ENCODE assay signal across 8 cellular contexts in genomic region chr5:37197340-37198050, GRCh38. TPM values are rescaled to one million over a fixed set of nuclear protein-coding genes. Genes with fewer than 3 reads are reported as not detected.
DNase-seq lines count a peak whose midpoint lies in the region; ATAC-seq and TF ChIP-seq lines count a peak whose summit lies in the region.

No MANE protein-coding gene starts in this region.

- no peak overlapping the region for H2BK12ac ChIP-seq in trophoblast cell (ENCODE audit: low read length)

- H2AFZ ChIP-seq in trophoblast cell (ENCODE audit: insufficient read depth, low read length, poor library complexity): no peak overlapping the region

- H3K36me3 ChIP-seq in trophoblast cell (ENCODE audit: control insufficient read depth in 1 of 2, insufficient read depth in 2 of 2, low read length in 2 of 2): peaks cover 12% of the 10 kb centered on the region in 2 experiments

- no peak for TF ChIP-seq CTCF in natural killer cell (IDR thresholded peaks at IDR 0.05)

- H3K79me1 ChIP-seq in trophoblast cell (ENCODE audit: low read length): no peaks in the 10 kb centered on the region

- H3K27ac ChIP-seq in trophoblast cell (ENCODE audit: low read depth, low read length): no peak overlapping the region

- no peak overlapping the region for H3K4ac ChIP-seq in trophoblast cell (ENCODE audit: low read depth, low read length)

- no peak overlapping the region for H3K23ac ChIP-seq in trophoblast cell (ENCODE audit: low read length)

- H3K18ac ChIP-seq in trophoblast cell (ENCODE audit: low read length): no peak overlapping the region

- peaks cover 0 to 2% of the 10 kb centered on the region in 2 donors for H3K36me3 Mint-ChIP-seq in activated T-cell treated with anti-CD3 and anti-CD28 coated beads, Interleukin-2, amount 50 U/mL, for 72 hours (ENCODE audit: insufficient read depth in 2 of 2)
- H3K36me3 Mint-ChIP-seq in T-helper 1 cell treated with Interleukin-12 subunit alpha and Interleukin-12 subunit beta and Interleukin-4 antibody, amounts not matched to agents 30 μg/mL and 1 μg/mL, for 36 hours (ENCODE audit: low read depth): peaks cover 14% of the 10 kb centered on the region
- H3K36me3 Mint-ChIP-seq in natural killer cell: no peaks in the 10 kb centered on the region

- H3K9ac ChIP-seq in trophoblast cell (ENCODE audit: low read length): no peak overlapping the region

- no peak overlapping the region for H4K8ac ChIP-seq in trophoblast cell (ENCODE audit: low read depth, low read length)

- no peak overlapping the region for H4K91ac ChIP-seq in trophoblast cell (ENCODE audit: low read depth, low read length)

- no peak overlapping the region for H3K14ac ChIP-seq in trophoblast cell (ENCODE audit: low read length)

- no peaks in the 10 kb centered on the region for H3K9me3 ChIP-seq in trophoblast cell (ENCODE audit: insufficient read depth, low read depth, low read length)

- H3K4me3 ChIP-seq in trophoblast cell (ENCODE audit: low read depth, low read length): no peak overlapping the region

- peaks cover 19% of the 10 kb centered on the region for H3K4me1 Mint-ChIP-seq in activated T-cell treated with anti-CD3 and anti-CD28 coated beads, Interleukin-2, amount 50 U/mL, for 72 hours (ENCODE audit: low read depth)
- H3K4me1 Mint-ChIP-seq in T-helper 1 cell treated with Interleukin-12 subunit alpha and Interleukin-12 subunit beta and Interleukin-4 antibody, amounts not matched to agents 30 μg/mL and 1 μg/mL, for 36 hours (ENCODE audit: low read depth): peaks cover 17% of the 10 kb centered on the region
- H3K4me1 Mint-ChIP-seq in natural killer cell: peaks cover 22 to 25% of the 10 kb centered on the region in 2 donors

- no peaks in the 10 kb centered on the region for H3K27me3 Mint-ChIP-seq in activated T-cell treated with anti-CD3 and anti-CD28 coated beads, Interleukin-2, amount 50 U/mL, for 72 hours (ENCODE audit: low read depth)
- no peaks in the 10 kb centered on the region for H3K27me3 Mint-ChIP-seq in T-helper 1 cell treated with Interleukin-12 subunit alpha and Interleukin-12 subunit beta and Interleukin-4 antibody, amounts not matched to agents 30 μg/mL and 1 μg/mL, for 36 hours (ENCODE audit: low read depth)
- no peaks in the 10 kb centered on the region for H3K27me3 Mint-ChIP-seq in natural killer cell (ENCODE audit: low read depth in 2 of 2)

- peak; percentile 60 to 70 for ATAC-seq in activated T-cell treated with anti-CD3 and anti-CD28 coated beads, Interleukin-2, amount 50 U/mL, for 72 hours (replicated peaks in 1 of 2)
- peak; percentile 74 for ATAC-seq in HG03039 (IDR thresholded peaks at IDR 0.05; ENCODE audit: unreplicated experiment)
- peak; percentile 80 to 90 (median 89) for ATAC-seq in natural killer cell

- H4K12ac ChIP-seq in trophoblast cell (ENCODE audit: low read depth, low read length): no peak overlapping the region

- H3K4me3 Mint-ChIP-seq in activated T-cell treated with anti-CD3 and anti-CD28 coated beads, Interleukin-2, amount 50 U/mL, for 72 hours: peak overlapping the region; percentile 67 to 83
- peak overlapping the region; percentile 75 for H3K4me3 Mint-ChIP-seq in T-helper 1 cell treated with Interleukin-12 subunit alpha and Interleukin-12 subunit beta and Interleukin-4 antibody, amounts not matched to agents 30 μg/mL and 1 μg/mL, for 36 hours
- peak overlapping the region; percentile 80 for H3K4me3 Mint-ChIP-seq in natural killer cell

- intact Hi-C loops in natural killer cell (cut with micrococcal nuclease): no loop called here

- peak overlapping the region; percentile 92 for H3K27ac Mint-ChIP-seq in activated T-cell treated with anti-CD3 and anti-CD28 coated beads, Interleukin-2, amount 50 U/mL, for 72 hours
- peak overlapping the region; percentile 86 for H3K27ac Mint-ChIP-seq in T-helper 1 cell treated with Interleukin-12 subunit alpha and Interleukin-12 subunit beta and Interleukin-4 antibody, amounts not matched to agents 30 μg/mL and 1 μg/mL, for 36 hours
- H3K27ac Mint-ChIP-seq in natural killer cell: peak overlapping the region; percentile 86

- no peak overlapping the region for H2BK120ac ChIP-seq in trophoblast cell (ENCODE audit: insufficient read depth, low read length, poor library complexity)

- no CpG with 5 or more reads among the region's 3 CpGs for WGBS in trophoblast cell (ENCODE audit: extremely low coverage, insufficient coverage, insufficient read length)

- H2BK5ac ChIP-seq in trophoblast cell (ENCODE audit: low read depth, low read length, poor library complexity): no peak overlapping the region

- no peak overlapping the region for H3K4me2 ChIP-seq in trophoblast cell (ENCODE audit: low read length)

- H2AK5ac ChIP-seq in trophoblast cell (ENCODE audit: low read length): no peak overlapping the region

- no peaks in the 10 kb centered on the region for H3K27me3 ChIP-seq in trophoblast cell (ENCODE audit: insufficient read depth, low read length)

- H3K79me2 ChIP-seq in trophoblast cell (ENCODE audit: control insufficient read depth, insufficient read depth, low read length, poor library complexity): no peaks in the 10 kb centered on the region

- DNase-seq in activated T-cell treated with anti-CD3 and anti-CD28 coated beads, Interleukin-2, amount 50 U/mL, for 72 hours: peak; percentile 11 to 15
- DNase-seq in activated T-cell treated with anti-CD3 and anti-CD28 coated beads for 4 hours: no peak
- DNase-seq in natural killer cell: no peak
- DNase-seq in trophoblast cell: no peak
- DNase-seq in DMS153 treated with DMSO at 0.1 percent for 48 hours (lab: John Stamatoyannopoulos, UW; ENCODE audit: unreplicated experiment): no peak
- DNase-seq in HT-29 (ENCODE audit: low spot score): no peak

- H3K9me3 Mint-ChIP-seq in activated T-cell treated with anti-CD3 and anti-CD28 coated beads, Interleukin-2, amount 50 U/mL, for 72 hours: no peaks in the 10 kb centered on the region
- H3K9me3 Mint-ChIP-seq in T-helper 1 cell treated with Interleukin-12 subunit alpha and Interleukin-12 subunit beta and Interleukin-4 antibody, amounts not matched to agents 30 μg/mL and 1 μg/mL, for 36 hours: no peaks in the 10 kb centered on the region
- no peaks in the 10 kb centered on the region for H3K9me3 Mint-ChIP-seq in natural killer cell

- H3K4me1 ChIP-seq in trophoblast cell (ENCODE audit: control insufficient read depth in 1 of 2, insufficient read depth in 2 of 2, low read length in 2 of 2): no peaks in the 10 kb centered on the region

RNA-seq across cellular contexts. Expression of gene CPLANE1, which starts 51.7 kb away (rescaled TPM):
- total RNA-seq in activated T-cell treated with anti-CD3 and anti-CD28 coated beads, Interleukin-2, amount 50 U/mL, for 72 hours: 1 to 10 TPM; 5.9 to 9.0 TPM
- total RNA-seq in natural killer cell: 10 to 100 TPM; 19.3 to 24.7 (median 19.4) TPM
- polyA plus RNA-seq in trophoblast cell (2013): 8.5 and 8.7 TPM in 2 replicates
- total RNA-seq in HT-29 (2014; rRNA removed; shearing (Covaris generic)): 0.05 and 0.97 TPM in 2 replicates

Comparison
In these comparisons a context has a peak if more than half of its experiments do, and no peak if none do; other contexts are left out.
1. DNase-seq: peak in activated T-cell treated with anti-CD3 and anti-CD28 coated beads, Interleukin-2, amount 50 U/mL, for 72 hours (2 of 2); none in activated T-cell treated with anti-CD3 and anti-CD28 coated beads for 4 hours (single experiment), natural killer cell (single experiment), trophoblast cell (0 of 2), DMS153 treated with DMSO at 0.1 percent for 48 hours (single experiment) and HT-29 (single experiment).
2. Peak in every context shown above with its lines, with median percentiles within 50 percentile points of each other: ATAC-seq, H3K27ac Mint-ChIP-seq and H3K4me3 Mint-ChIP-seq.